ENCODE assay signal across 1 cellular context in the genomic region with DNA sequence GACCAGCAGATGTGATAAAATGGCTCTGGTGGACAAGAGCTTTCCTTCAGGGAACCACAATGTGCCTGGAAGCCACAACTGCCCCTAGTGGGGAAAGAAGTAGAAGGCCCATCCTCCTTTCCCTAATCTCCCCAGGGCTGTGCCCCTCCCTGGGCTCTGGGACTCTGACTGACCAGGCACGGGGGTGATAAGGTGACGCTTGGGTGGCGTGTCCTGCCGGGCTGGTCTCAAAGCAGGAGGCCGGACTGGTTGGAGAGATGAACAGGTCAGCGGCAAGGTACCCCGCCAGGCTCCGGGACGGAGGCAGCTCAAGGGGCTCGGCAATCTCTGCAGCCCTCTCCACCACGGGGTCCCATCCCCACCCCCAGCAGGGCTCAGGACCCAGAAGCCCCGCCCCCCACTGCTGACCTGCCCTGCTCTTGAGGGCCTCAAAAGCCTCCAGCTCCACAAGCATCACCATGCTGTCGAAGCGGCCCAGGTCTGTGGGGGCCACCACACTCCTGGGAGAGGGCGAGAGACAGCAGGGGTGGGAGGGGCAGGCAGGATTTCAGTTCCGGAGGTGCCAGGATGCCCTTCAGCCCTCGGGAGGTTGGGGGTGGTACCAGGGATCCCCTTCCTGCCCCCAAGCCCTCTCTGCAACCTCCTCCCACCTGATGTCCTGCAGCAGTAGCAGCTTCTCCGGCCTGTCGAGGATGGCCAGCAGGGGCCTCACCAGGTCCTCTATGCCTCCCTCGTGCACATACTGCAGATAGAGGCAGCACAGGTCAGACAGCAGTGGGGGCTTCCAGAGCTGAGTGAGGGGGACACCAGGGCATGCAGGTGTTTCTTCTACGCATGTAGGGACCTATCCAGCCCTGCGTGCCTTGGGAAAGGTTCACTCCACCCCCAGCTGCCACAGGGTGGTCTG.
TF ChIP-seq lines count a peak whose summit lies in the region.

No MANE protein-coding gene starts in this region.

TF ChIP-seq in HepG2, 621 proteins besides CTCF, POLR2A, EP300 and RAD21 (continued from another document):
- TF ChIP-seq GFI1 (CRISPR knock-in tag; IDR thresholded peaks at IDR 0.05; ENCODE audit: borderline replicate concordance) (peak; percentile 83; the same call in 1 of the 2 replicates), KLF11 (CRISPR knock-in tag; IDR thresholded peaks at IDR 0.05) (no peak), SUZ12 (IDR thresholded peaks at IDR 0.05; ENCODE audit: low read depth, low read length) (no peak), WIZ (CRISPR knock-in tag; IDR thresholded peaks at IDR 0.05) (no peak), SATB2 (CRISPR knock-in tag; IDR thresholded peaks at IDR 0.05) (no peak), ZNF776 (CRISPR knock-in tag; IDR thresholded peaks at IDR 0.05) (no peak), ZNF292 (CRISPR knock-in tag; IDR thresholded peaks at IDR 0.05; ENCODE audit: borderline replicate concordance, low read depth) (no peak), ZFAT (CRISPR knock-in tag; conservative IDR thresholded peaks at IDR 0.05) (no peak), JUNB (CRISPR knock-in tag; IDR thresholded peaks at IDR 0.05; ENCODE audit: borderline replicate concordance) (no peak), ZNF337 (CRISPR knock-in tag; IDR thresholded peaks at IDR 0.05; ENCODE audit: borderline replicate concordance, low read depth) (no peak), ZNF607 (CRISPR knock-in tag; IDR thresholded peaks at IDR 0.05; ENCODE audit: borderline replicate concordance) (no peak), MEF2D (CRISPR knock-in tag; IDR thresholded peaks at IDR 0.05) (no peak), DNMT3B (CRISPR knock-in tag; conservative IDR thresholded peaks at IDR 0.05) (no peak), ZNF317 (CRISPR knock-in tag; IDR thresholded peaks at IDR 0.05) (no peak), ZNF350 (CRISPR knock-in tag; IDR thresholded peaks at IDR 0.05; ENCODE audit: borderline replicate concordance, low read depth) (peak; percentile 17; the same call in 1 of the 2 replicates), ZNF761 (CRISPR knock-in tag; conservative IDR thresholded peaks at IDR 0.05) (no peak), ZNF747 (CRISPR knock-in tag; IDR thresholded peaks at IDR 0.05; ENCODE audit: borderline replicate concordance) (no peak), MBD4 (IDR thresholded peaks at IDR 0.05; ENCODE audit: borderline replicate concordance, low read length) (no peak), ZNF720 (CRISPR knock-in tag; IDR thresholded peaks at IDR 0.05) (no peak), SNRNP70 (IDR thresholded peaks at IDR 0.05; ENCODE audit: low read depth, low read length) (no peak)
- TF ChIP-seq, protein P1, sequence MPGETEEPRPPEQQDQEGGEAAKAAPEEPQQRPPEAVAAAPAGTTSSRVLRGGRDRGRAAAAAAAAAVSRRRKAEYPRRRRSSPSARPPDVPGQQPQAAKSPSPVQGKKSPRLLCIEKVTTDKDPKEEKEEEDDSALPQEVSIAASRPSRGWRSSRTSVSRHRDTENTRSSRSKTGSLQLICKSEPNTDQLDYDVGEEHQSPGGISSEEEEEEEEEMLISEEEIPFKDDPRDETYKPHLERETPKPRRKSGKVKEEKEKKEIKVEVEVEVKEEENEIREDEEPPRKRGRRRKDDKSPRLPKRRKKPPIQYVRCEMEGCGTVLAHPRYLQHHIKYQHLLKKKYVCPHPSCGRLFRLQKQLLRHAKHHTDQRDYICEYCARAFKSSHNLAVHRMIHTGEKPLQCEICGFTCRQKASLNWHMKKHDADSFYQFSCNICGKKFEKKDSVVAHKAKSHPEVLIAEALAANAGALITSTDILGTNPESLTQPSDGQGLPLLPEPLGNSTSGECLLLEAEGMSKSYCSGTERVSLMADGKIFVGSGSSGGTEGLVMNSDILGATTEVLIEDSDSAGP (CRISPR knock-in tag; IDR thresholded peaks at IDR 0.05; ENCODE audit: borderline replicate concordance) = no peak; the same call in 1 of the 2 replicates
- TF ChIP-seq, protein P2, sequence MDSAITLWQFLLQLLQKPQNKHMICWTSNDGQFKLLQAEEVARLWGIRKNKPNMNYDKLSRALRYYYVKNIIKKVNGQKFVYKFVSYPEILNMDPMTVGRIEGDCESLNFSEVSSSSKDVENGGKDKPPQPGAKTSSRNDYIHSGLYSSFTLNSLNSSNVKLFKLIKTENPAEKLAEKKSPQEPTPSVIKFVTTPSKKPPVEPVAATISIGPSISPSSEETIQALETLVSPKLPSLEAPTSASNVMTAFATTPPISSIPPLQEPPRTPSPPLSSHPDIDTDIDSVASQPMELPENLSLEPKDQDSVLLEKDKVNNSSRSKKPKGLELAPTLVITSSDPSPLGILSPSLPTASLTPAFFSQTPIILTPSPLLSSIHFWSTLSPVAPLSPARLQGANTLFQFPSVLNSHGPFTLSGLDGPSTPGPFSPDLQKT (CRISPR knock-in tag; IDR thresholded peaks at IDR 0.05; ENCODE audit: borderline replicate concordance) = no peak
- TF ChIP-seq, protein P3, sequence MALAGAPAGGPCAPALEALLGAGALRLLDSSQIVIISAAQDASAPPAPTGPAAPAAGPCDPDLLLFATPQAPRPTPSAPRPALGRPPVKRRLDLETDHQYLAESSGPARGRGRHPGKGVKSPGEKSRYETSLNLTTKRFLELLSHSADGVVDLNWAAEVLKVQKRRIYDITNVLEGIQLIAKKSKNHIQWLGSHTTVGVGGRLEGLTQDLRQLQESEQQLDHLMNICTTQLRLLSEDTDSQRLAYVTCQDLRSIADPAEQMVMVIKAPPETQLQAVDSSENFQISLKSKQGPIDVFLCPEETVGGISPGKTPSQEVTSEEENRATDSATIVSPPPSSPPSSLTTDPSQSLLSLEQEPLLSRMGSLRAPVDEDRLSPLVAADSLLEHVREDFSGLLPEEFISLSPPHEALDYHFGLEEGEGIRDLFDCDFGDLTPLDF (CRISPR knock-in tag; IDR thresholded peaks at IDR 0.05) = no peak
- TF ChIP-seq, protein P4, sequence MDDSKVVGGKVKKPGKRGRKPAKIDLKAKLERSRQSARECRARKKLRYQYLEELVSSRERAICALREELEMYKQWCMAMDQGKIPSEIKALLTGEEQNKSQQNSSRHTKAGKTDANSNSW (CRISPR knock-in tag; IDR thresholded peaks at IDR 0.05; ENCODE audit: borderline replicate concordance) = no peak
